23 cellular contexts compared by ENCODE assay signal in the genomic region with DNA sequence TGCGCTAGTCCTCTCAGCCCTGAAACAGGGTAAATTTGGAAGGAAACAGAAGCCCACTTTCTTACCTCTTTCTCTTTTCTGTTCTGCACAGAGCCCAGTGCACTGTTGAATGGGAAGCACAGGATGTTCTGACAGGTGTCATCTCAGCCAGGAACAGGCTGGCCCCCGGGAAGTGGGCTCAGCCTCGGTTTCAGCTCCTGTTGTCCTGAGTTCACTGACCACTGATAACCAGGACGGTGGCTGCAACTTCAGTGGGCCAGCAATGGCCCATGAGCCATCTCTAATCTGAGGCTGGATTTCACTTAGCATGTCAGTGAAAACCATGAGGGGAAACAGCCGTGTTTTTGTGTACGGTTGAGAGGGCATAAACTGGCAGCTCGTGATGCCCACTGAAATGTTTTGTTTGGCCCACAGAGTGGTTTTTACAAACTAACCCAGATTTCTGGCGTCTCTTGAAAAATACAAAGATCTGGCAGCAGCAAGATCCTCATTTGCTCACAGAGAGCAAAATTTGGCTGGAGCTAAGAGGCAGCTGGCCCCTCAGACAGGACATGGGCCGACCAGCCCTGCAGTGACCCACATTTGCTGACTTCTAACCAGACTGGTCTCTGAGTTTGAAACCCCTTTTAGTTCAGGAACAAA.
"Had no signal": no experiment of that assay in that cellular context is flagged by ENCODE, and none has a peak within 500 bp of the region (broad histone marks: within the 10 kb centered on the region; RNA-seq: fewer than 3 reads in every experiment).

No MANE protein-coding gene starts in this region.

- H3K27ac Mint-ChIP-seq: activated CD4-positive, alpha-beta memory T cell treated with anti-CD3 and anti-CD28 coated beads for 36 hours; activated naive CD4-positive, alpha-beta T cell treated with anti-CD3 and anti-CD28 coated beads, Interleukin-2, amount 50 U/mL, for 72 hours; activated T-helper 1 cell treated with anti-CD3 and anti-CD28 coated beads, Interleukin-12 subunit alpha, Interleukin-12 subunit beta, Interleukin-2, Interleukin-4 antibody, amounts not matched to agents 30 ng/mL and 10 ng/mL and 1 ng/mL, durations not matched to agents 14 hours and 24 hours and 36 hours; memory B cell; naive B cell; neural progenitor cell; stimulated activated memory B cell treated with anti-CD40 and anti-IgM and Interleukin-4, amounts not matched to agents 10 μg/mL and 1 μg/mL and 100 μg/mL, for 72 hours had no signal

- H3K4me1 ChIP-seq: adrenal gland, gastrocnemius medialis, heart right ventricle, neural progenitor cell, psoas muscle, spleen, tibial artery had no signal

- H3K4me3 ChIP-seq: adrenal gland, cardiac muscle cell, coronary artery, gastrocnemius medialis, heart right ventricle, mucosa of descending colon, neural progenitor cell, psoas muscle, spleen, tibial artery had no signal

- H3K27ac ChIP-seq: adrenal gland, cardiac muscle cell, coronary artery, gastrocnemius medialis, heart right ventricle, neural progenitor cell, psoas muscle, spleen, tibial artery had no signal

- H3K27me3 ChIP-seq: adrenal gland, cardiac muscle cell, gastrocnemius medialis, heart right ventricle, neural progenitor cell, spleen, tibial artery had no signal

- H3K9me3 ChIP-seq: adrenal gland, gastrocnemius medialis, mucosa of descending colon, psoas muscle, tibial artery had no signal

- DNase-seq: activated CD4-positive, alpha-beta memory T cell treated with anti-CD3 and anti-CD28 coated beads for 36 hours; activated gamma-delta T cell treated with Interleukin-2 at 50 U/mL for 16 hours; activated T-cell treated with anti-CD3 and anti-CD28 coated beads for 4 hours; adrenal gland; effector CD4-positive, alpha-beta T cell; gastrocnemius medialis; heart right ventricle; kidney glomerular epithelial cell; left ventricle myocardium superior; mucosa of descending colon; naive B cell; psoas muscle; spleen; stimulated activated CD4-positive, alpha-beta T cell treated with anti-CD3 and anti-CD28 coated beads, Interleukin-4, amount 100 ng/mL, for 4 hours; SW 1271; tibial artery had no signal

- H3K4me1 Mint-ChIP-seq: memory B cell; naive B cell; neural progenitor cell; stimulated activated memory B cell treated with anti-CD40 and anti-IgM and Interleukin-4, amounts not matched to agents 10 μg/mL and 1 μg/mL and 100 μg/mL, for 72 hours had no signal

- H3K36me3 ChIP-seq: adrenal gland, cardiac muscle cell, gastrocnemius medialis, heart right ventricle, neural progenitor cell, spleen, tibial artery had no signal

- ATAC-seq: activated naive CD4-positive, alpha-beta T cell treated with anti-CD3 and anti-CD28 coated beads, Interleukin-2, amount 50 U/mL, for 72 hours; gastrocnemius medialis; left ventricle myocardium superior; mucosa of descending colon; psoas muscle; stimulated activated memory B cell treated with anti-CD40 and anti-IgM and Interleukin-4, amounts not matched to agents 10 μg/mL and 1 μg/mL and 100 μg/mL, for 72 hours had no signal

- H3K9me3 Mint-ChIP-seq: activated CD4-positive, alpha-beta memory T cell treated with anti-CD3 and anti-CD28 coated beads for 36 hours; neural progenitor cell had no signal

- H3K27me3 Mint-ChIP-seq: activated CD4-positive, alpha-beta memory T cell treated with anti-CD3 and anti-CD28 coated beads for 36 hours; memory B cell; stimulated activated memory B cell treated with anti-CD40 and anti-IgM and Interleukin-4, amounts not matched to agents 10 μg/mL and 1 μg/mL and 100 μg/mL, for 72 hours had no signal

- H3K4me3 Mint-ChIP-seq: activated CD4-positive, alpha-beta memory T cell treated with anti-CD3 and anti-CD28 coated beads for 36 hours; activated T-helper 1 cell treated with anti-CD3 and anti-CD28 coated beads, Interleukin-12 subunit alpha, Interleukin-12 subunit beta, Interleukin-2, Interleukin-4 antibody, amounts not matched to agents 30 ng/mL and 10 ng/mL and 1 ng/mL, durations not matched to agents 14 hours and 24 hours and 36 hours; memory B cell; naive B cell; neural progenitor cell; stimulated activated memory B cell treated with anti-CD40 and anti-IgM and Interleukin-4, amounts not matched to agents 10 μg/mL and 1 μg/mL and 100 μg/mL, for 72 hours had no signal

- H3K36me3 Mint-ChIP-seq: activated CD4-positive, alpha-beta memory T cell treated with anti-CD3 and anti-CD28 coated beads for 36 hours; activated naive CD4-positive, alpha-beta T cell treated with anti-CD3 and anti-CD28 coated beads, Interleukin-2, amount 50 U/mL, for 72 hours; memory B cell; naive B cell; neural progenitor cell; stimulated activated memory B cell treated with anti-CD40 and anti-IgM and Interleukin-4, amounts not matched to agents 10 μg/mL and 1 μg/mL and 100 μg/mL, for 72 hours had no signal
